Comparison of ENCODE assay signal across 12 cellular contexts in genomic region chr4:4631150-4631549, GRCh38.
DNase-seq lines count a peak whose midpoint lies in the region; ATAC-seq and TF ChIP-seq lines count a peak whose summit lies in the region.
"Had no signal": no experiment of that assay in that cellular context is flagged by ENCODE, and none has a peak within 500 bp of the region (broad histone marks: within the 10 kb centered on the region; RNA-seq: fewer than 3 reads in every experiment).

No MANE protein-coding gene starts in this region.

- H3K36me3 ChIP-seq in OCI-LY3 (replicated peaks; ENCODE audit: low read depth, low read length): peaks cover 11% of the 10 kb centered on the region
- no peaks in the 10 kb centered on the region for H3K36me3 ChIP-seq in effector memory CD4-positive, alpha-beta T cell (ENCODE audit: control insufficient read depth, insufficient read depth, low read length)

- peak; percentile 80 for ATAC-seq in GM18907 (IDR thresholded peaks at IDR 0.05; ENCODE audit: unreplicated experiment)
- ATAC-seq in GM21423 (IDR thresholded peaks at IDR 0.05; ENCODE audit: unreplicated experiment): peak; percentile 88
- peak; percentile 82 for ATAC-seq in HG03039 (IDR thresholded peaks at IDR 0.05; ENCODE audit: unreplicated experiment)
- no peak for ATAC-seq in sciatic nerve
- ATAC-seq: stimulated activated naive B cell treated with anti-CD40 and anti-IgM and Interleukin-4, amounts not matched to agents 10 μg/mL and 1 μg/mL and 100 μg/mL, for 72 hours had no signal

- no peak for DNase-seq in effector memory CD4-positive, alpha-beta T cell
- no peak for DNase-seq in sciatic nerve (ENCODE audit: low spot score)
- no peak for DNase-seq in NCI-H2029 treated with DMSO at 0.1 percent for 48 hours (lab: John Stamatoyannopoulos, UW)
- DNase-seq: activated T-cell treated with anti-CD3 and anti-CD28 coated beads, Interleukin-2, amount 50 U/mL, for 1 hour; CD4-positive, alpha-beta T cell; head of caudate nucleus; NCI-H345; stimulated activated naive B cell treated with anti-CD40 and anti-IgM and Interleukin-4, amounts not matched to agents 10 μg/mL and 1 μg/mL and 100 μg/mL, for 72 hours had no signal

- intact Hi-C loops in sciatic nerve (cut with DNase I): no loop called here

- no peaks in the 10 kb centered on the region for H4K20me1 ChIP-seq in OCI-LY3 (ENCODE audit: insufficient read depth, low read length)

- H2AFZ ChIP-seq in OCI-LY3 (ENCODE audit: low read depth, low read length): no peak overlapping the region

- no peak for TF ChIP-seq CTCF in OCI-LY3 (IDR thresholded peaks at IDR 0.05; ENCODE audit: low read depth, low read length)

- peaks cover 30% of the 10 kb centered on the region for H3K4me1 ChIP-seq in OCI-LY3 (ENCODE audit: low read length)
- no peaks in the 10 kb centered on the region for H3K4me1 ChIP-seq in effector memory CD4-positive, alpha-beta T cell (ENCODE audit: control insufficient read depth, insufficient read depth, low read length, poor library complexity, severe bottlenecking)

- H3K4me3 ChIP-seq in OCI-LY3 (ENCODE audit: low read length): peak overlapping the region; percentile 39
- no peak overlapping the region for H3K4me3 ChIP-seq in effector memory CD4-positive, alpha-beta T cell (ENCODE audit: insufficient read depth, low read depth, low read length, poor library complexity, severe bottlenecking)

- peak overlapping the region; percentile 48; the same call in 1 of the 2 replicates for H3K27ac ChIP-seq in OCI-LY3 (ENCODE audit: low read length)
- H3K27ac ChIP-seq in effector memory CD4-positive, alpha-beta T cell (ENCODE audit: insufficient read depth, low read length, poor library complexity, severe bottlenecking): no peak overlapping the region

- H3K9me3 ChIP-seq in OCI-LY3 (ENCODE audit: insufficient read depth, low read length): no peaks in the 10 kb centered on the region
- no peaks in the 10 kb centered on the region for H3K9me3 ChIP-seq in effector memory CD4-positive, alpha-beta T cell (ENCODE audit: control insufficient read depth, low read length)

- no peaks in the 10 kb centered on the region for H3K79me2 ChIP-seq in OCI-LY3 (ENCODE audit: low read length)

- H3K4me2 ChIP-seq in OCI-LY3 (ENCODE audit: low read length): peak overlapping the region; percentile 64

- no peaks in the 10 kb centered on the region for H3K27me3 ChIP-seq in OCI-LY3 (ENCODE audit: low read depth, low read length)
- no peaks in the 10 kb centered on the region for H3K27me3 ChIP-seq in effector memory CD4-positive, alpha-beta T cell (replicated peaks; ENCODE audit: control insufficient read depth, insufficient read depth, low read length, poor library complexity, severe bottlenecking)

- no peak overlapping the region for H3K9ac ChIP-seq in OCI-LY3 (ENCODE audit: low read length)
